In the genomic region with DNA sequence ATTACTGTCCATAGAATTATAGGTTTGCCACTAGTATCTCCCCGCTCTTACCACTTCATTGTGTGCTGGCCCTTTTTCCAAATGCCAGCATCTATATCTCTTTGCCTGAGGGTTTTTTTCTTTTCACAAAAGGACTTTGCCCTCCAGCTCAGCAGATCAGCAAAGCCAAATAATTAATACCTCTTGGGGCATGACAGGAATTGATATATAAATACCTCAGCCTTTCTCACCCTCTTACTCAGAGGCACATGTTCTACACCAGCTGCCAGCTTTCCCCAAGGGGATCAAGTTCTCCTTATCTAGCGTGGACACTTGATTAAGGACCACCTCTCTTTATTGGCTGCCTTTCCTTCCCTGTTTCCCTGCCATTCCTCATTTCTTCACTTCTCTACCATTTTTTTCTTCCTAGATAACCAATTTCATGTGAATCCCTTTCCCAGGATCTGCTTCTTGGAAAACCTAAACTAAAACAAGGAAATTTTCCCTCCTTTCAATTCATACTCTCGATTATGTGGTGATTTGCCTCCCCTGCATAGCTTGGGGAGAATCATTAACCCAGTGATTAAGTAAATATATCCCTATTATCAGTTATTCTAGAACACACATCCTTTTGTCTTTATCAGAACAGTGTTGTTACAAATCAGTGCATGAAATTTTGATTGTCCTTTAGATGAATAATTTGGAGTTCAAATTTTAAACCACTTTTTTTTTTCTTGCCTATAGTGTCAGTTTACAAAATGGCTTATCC, we compare ENCODE assay signal across 18 cellular contexts. TPM values are rescaled to one million over a fixed set of nuclear protein-coding genes. Genes with fewer than 3 reads are reported as not detected.
A peak's percentile ranks its signal among the peaks of the same experiment; 100 is the strongest.
DNase-seq lines count a peak whose midpoint lies in the region; ATAC-seq and TF ChIP-seq lines count a peak whose summit lies in the region.
"Had no signal": no experiment of that assay in that cellular context is flagged by ENCODE, and none has a peak within 500 bp of the region (broad histone marks: within the 10 kb centered on the region; RNA-seq: fewer than 3 reads in every experiment).

No MANE protein-coding gene starts in this region.

- DNase-seq in DMS 273 treated with DMSO at 0.1 percent for 48 hours (lab: John Stamatoyannopoulos, UW) (peak; percentile 12), NCI-H524 treated with DMSO at 0.1 percent for 48 hours (lab: John Stamatoyannopoulos, UW) (peak; percentile 59), fibroblast of the aortic adventitia (ENCODE audit: low read depth) (peak; percentile 63), renal cortical epithelial cell (ENCODE audit: low read depth) (peak; percentile 87), NCI-H1694 treated with DMSO at 0.1 percent for 48 hours (lab: John Stamatoyannopoulos, UW) (no peak)
- no peak for DNase-seq in activated CD4-positive, alpha-beta T cell treated with anti-CD3 and anti-CD28 coated beads, Interleukin-2, amount 10 ng/mL, durations not matched to agents 24 days and 14 days
- DNase-seq: activated CD4-positive, alpha-beta T cell treated with anti-CD3 and anti-CD28 coated beads for 1 hour; activated CD8-positive, alpha-beta memory T cell treated with anti-CD3 and anti-CD28 coated beads, Interleukin-2, amount 50 U/mL, for 4 hours; activated naive CD4-positive, alpha-beta T cell; C1 segment of cervical spinal cord; cortex of kidney; kidney; naive B cell; NK-92 treated with Interleukin-12 subunit alpha and Interleukin-12 subunit beta, amount 100 ng/mL, for 24 hours; T-helper 17 cell had no signal

- no peaks in the 10 kb centered on the region for H3K9me3 Mint-ChIP-seq in activated CD4-positive, alpha-beta T cell treated with anti-CD3 and anti-CD28 coated beads, Interleukin-2, amount 10 ng/mL, durations not matched to agents 24 days and 14 days
- H3K9me3 Mint-ChIP-seq: naive B cell had no signal

- H3K36me3 Mint-ChIP-seq in activated CD4-positive, alpha-beta T cell treated with anti-CD3 and anti-CD28 coated beads, Interleukin-2, amount 10 ng/mL, durations not matched to agents 24 days and 14 days (ENCODE audit: low read depth) = no peaks in the 10 kb centered on the region
- H3K36me3 Mint-ChIP-seq: naive B cell had no signal

- H3K4me3 Mint-ChIP-seq in activated CD4-positive, alpha-beta T cell treated with anti-CD3 and anti-CD28 coated beads, Interleukin-2, amount 10 ng/mL, durations not matched to agents 24 days and 14 days = no peak overlapping the region
- H3K4me3 Mint-ChIP-seq: naive B cell, T-helper 17 cell had no signal

- intact Hi-C loops in activated CD4-positive, alpha-beta T cell treated with anti-CD3 and anti-CD28 coated beads, Interleukin-2, amount 10 ng/mL, durations not matched to agents 24 days and 14 days (cut with micrococcal nuclease) = no loop called here

- no peaks in the 10 kb centered on the region for H3K4me1 Mint-ChIP-seq in activated CD4-positive, alpha-beta T cell treated with anti-CD3 and anti-CD28 coated beads, Interleukin-2, amount 10 ng/mL, durations not matched to agents 24 days and 14 days
- H3K4me1 Mint-ChIP-seq: naive B cell, T-helper 17 cell had no signal

- TF ChIP-seq CTCF in fibroblast of the aortic adventitia (IDR thresholded peaks at IDR 0.05; ENCODE audit: insufficient read depth, low read length) = no peak

- no peak overlapping the region for H3K27ac Mint-ChIP-seq in activated CD4-positive, alpha-beta T cell treated with anti-CD3 and anti-CD28 coated beads, Interleukin-2, amount 10 ng/mL, durations not matched to agents 24 days and 14 days
- H3K27ac Mint-ChIP-seq: naive B cell, T-helper 17 cell had no signal

- peaks cover 3% of the 10 kb centered on the region for H3K27me3 Mint-ChIP-seq in activated CD4-positive, alpha-beta T cell treated with anti-CD3 and anti-CD28 coated beads, Interleukin-2, amount 10 ng/mL, durations not matched to agents 24 days and 14 days

- ATAC-seq in HG03196 (IDR thresholded peaks at IDR 0.05; ENCODE audit: unreplicated experiment) = no peak
- ATAC-seq: heart left ventricle, Right ventricle myocardium inferior, T-helper 17 cell had no signal

- no peak overlapping the region for H3K4me3 ChIP-seq in fibroblast of the aortic adventitia (ENCODE audit: low read depth, low read length)
- H3K4me3 ChIP-seq: heart left ventricle had no signal

RNA-seq across cellular contexts. Expression of a gene that starts 6.9 kb away (rescaled TPM):
- total RNA-seq in fibroblast of the aortic adventitia (ENCODE audit: low replicate concordance) (10.7 and 16.8 TPM in 2 replicates), renal cortical epithelial cell (15.3 and 16.8 TPM in 2 replicates)
- total RNA-seq in activated CD4-positive, alpha-beta T cell treated with anti-CD3 and anti-CD28 coated beads, Interleukin-2, amount 10 ng/mL, durations not matched to agents 24 days and 14 days = 1.8 and 2.4 TPM in 2 replicates

Comparison
In these comparisons a context has a peak if more than half of its experiments do, and no peak if none do; other contexts are left out.
1. DNase-seq: peak in DMS 273 treated with DMSO at 0.1 percent for 48 hours (single experiment), NCI-H524 treated with DMSO at 0.1 percent for 48 hours (single experiment), fibroblast of the aortic adventitia (single experiment) and renal cortical epithelial cell (single experiment); none in activated CD4-positive, alpha-beta T cell treated with anti-CD3 and anti-CD28 coated beads, Interleukin-2, amount 10 ng/mL, durations not matched to agents 24 days and 14 days (single experiment) and NCI-H1694 treated with DMSO at 0.1 percent for 48 hours (single experiment).